In the genomic region with DNA sequence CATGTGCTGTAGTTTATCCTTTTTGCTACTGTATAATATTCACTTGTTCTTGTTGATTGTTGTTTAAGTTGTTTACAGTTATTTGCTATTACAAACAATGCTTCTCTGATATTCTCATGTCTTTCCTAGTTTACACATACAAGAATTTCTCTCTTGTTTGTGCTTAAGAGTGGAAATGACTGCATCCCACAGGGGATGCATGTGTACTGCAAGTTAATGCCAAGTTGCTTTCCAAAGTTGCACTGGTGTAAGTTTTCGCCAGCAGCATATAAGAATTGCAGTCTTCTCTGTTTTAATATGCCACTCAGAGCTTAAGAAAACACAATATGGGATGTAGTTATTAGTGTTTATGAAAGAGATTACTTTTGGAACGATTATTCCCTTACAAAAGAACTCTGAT, we compare ENCODE assay signal across 1 cellular context.
TF ChIP-seq lines count a peak whose summit lies in the region.

No MANE protein-coding gene starts in this region.

TF ChIP-seq in IMR-90, 13 proteins besides CTCF, POLR2A, EP300 and RAD21:
- TF ChIP-seq MAFK (IDR thresholded peaks at IDR 0.05; ENCODE audit: low read depth, low read length) (no peak), RFX5 (IDR thresholded peaks at IDR 0.05; ENCODE audit: low read depth, low read length) (no peak), RCOR1 (IDR thresholded peaks at IDR 0.05; ENCODE audit: insufficient replicate concordance, low read length) (no peak), BHLHE40 (IDR thresholded peaks at IDR 0.05; ENCODE audit: low read depth, low read length) (no peak), SMC3 (IDR thresholded peaks at IDR 0.05; ENCODE audit: low read depth, low read length) (no peak), CEBPB (IDR thresholded peaks at IDR 0.05; ENCODE audit: low read depth, low read length) (no peak), FOS (IDR thresholded peaks at IDR 0.05; ENCODE audit: low read depth, low read length) (no peak), MXI1 (IDR thresholded peaks at IDR 0.05; ENCODE audit: borderline replicate concordance, low read depth, low read length) (no peak), CHD1 (IDR thresholded peaks at IDR 0.05; ENCODE audit: low read depth, low read length) (no peak), MAZ (IDR thresholded peaks at IDR 0.05; ENCODE audit: borderline replicate concordance, low read depth, low read length) (no peak), NFE2L2 (IDR thresholded peaks at IDR 0.05; ENCODE audit: low read depth, low read length) (no peak)
- TF ChIP-seq, protein P1, sequence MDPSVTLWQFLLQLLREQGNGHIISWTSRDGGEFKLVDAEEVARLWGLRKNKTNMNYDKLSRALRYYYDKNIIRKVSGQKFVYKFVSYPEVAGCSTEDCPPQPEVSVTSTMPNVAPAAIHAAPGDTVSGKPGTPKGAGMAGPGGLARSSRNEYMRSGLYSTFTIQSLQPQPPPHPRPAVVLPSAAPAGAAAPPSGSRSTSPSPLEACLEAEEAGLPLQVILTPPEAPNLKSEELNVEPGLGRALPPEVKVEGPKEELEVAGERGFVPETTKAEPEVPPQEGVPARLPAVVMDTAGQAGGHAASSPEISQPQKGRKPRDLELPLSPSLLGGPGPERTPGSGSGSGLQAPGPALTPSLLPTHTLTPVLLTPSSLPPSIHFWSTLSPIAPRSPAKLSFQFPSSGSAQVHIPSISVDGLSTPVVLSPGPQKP (IDR thresholded peaks at IDR 0.05; ENCODE audit: borderline replicate concordance, low read depth, low read length) = no peak
- TF ChIP-seq, protein P2, sequence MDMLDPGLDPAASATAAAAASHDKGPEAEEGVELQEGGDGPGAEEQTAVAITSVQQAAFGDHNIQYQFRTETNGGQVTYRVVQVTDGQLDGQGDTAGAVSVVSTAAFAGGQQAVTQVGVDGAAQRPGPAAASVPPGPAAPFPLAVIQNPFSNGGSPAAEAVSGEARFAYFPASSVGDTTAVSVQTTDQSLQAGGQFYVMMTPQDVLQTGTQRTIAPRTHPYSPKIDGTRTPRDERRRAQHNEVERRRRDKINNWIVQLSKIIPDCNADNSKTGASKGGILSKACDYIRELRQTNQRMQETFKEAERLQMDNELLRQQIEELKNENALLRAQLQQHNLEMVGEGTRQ (IDR thresholded peaks at IDR 0.05; ENCODE audit: low read depth, low read length) = no peak
